In genomic region chr6:113860165-113860955, GRCh38 we compare ENCODE assay signal across 8 cellular contexts. TPM values are rescaled to one million over a fixed set of nuclear protein-coding genes. Genes with fewer than 3 reads are reported as not detected.
DNase-seq lines count a peak whose midpoint lies in the region; ATAC-seq lines count a peak whose summit lies in the region.

No MANE protein-coding gene starts in this region.

- no peaks in the 10 kb centered on the region for H3K27me3 Mint-ChIP-seq in naive B cell

- in situ Hi-C loops in HAP-1 (cut with MboI; ENCODE audit: low sequenced_read_pairs): loop anchor here (25.0 kb wide), 1 partner anchor 1073 kb away; no protein-coding TSS in a partner anchor

- H3K9me3 ChIP-seq in endocrine pancreas (ENCODE audit: control insufficient read depth, low read length): no peaks in the 10 kb centered on the region
- H3K9me3 ChIP-seq in HAP-1: no peaks in the 10 kb centered on the region

- H3K4me1 ChIP-seq in endocrine pancreas (ENCODE audit: control insufficient read depth, insufficient read depth, low read length) (peaks cover 15% of the 10 kb centered on the region), HAP-1 (peaks cover 14% of the 10 kb centered on the region)

- peak; percentile 53 for DNase-seq in COLO668 (lab: John Stamatoyannopoulos, UW; ENCODE audit: unreplicated experiment)
- peak; percentile 34 for DNase-seq in NCI-H2029 (lab: John Stamatoyannopoulos, UW)
- DNase-seq in naive B cell: peak; percentile 7
- DNase-seq in HAP-1 (ENCODE audit: low spot score in 2 of 2): no peak

- H3K27me3 ChIP-seq in endocrine pancreas (ENCODE audit: control insufficient read depth, insufficient read depth, low read length) (no peaks in the 10 kb centered on the region), HAP-1 (ENCODE audit: low read depth) (no peaks in the 10 kb centered on the region)

- no peak for ATAC-seq in naive B cell (ENCODE audit: low read depth in 2 of 2)
- ATAC-seq in GM21723 (IDR thresholded peaks at IDR 0.05; ENCODE audit: unreplicated experiment): no peak
- ATAC-seq in GM18867 (IDR thresholded peaks at IDR 0.05; ENCODE audit: unreplicated experiment): no peak
- ATAC-seq in GM18909 (IDR thresholded peaks at IDR 0.05; ENCODE audit: poor library complexity, unreplicated experiment): no peak

- H3K9ac ChIP-seq in endocrine pancreas (ENCODE audit: control insufficient read depth, insufficient read depth, low read length): no peak overlapping the region

- H3K36me3 Mint-ChIP-seq in naive B cell: peaks cover 5 to 15% of the 10 kb centered on the region in 2 donors

- H3K4me3 ChIP-seq in endocrine pancreas (ENCODE audit: control insufficient read depth, insufficient read depth, low read length) (peak overlapping the region; percentile 73), HAP-1 (no peak overlapping the region)

- H3K27ac Mint-ChIP-seq in naive B cell: peak overlapping the region in 5 of 6 donors; percentile 89 to 95 (median 89)

- no peaks in the 10 kb centered on the region for H3K36me3 ChIP-seq in endocrine pancreas (ENCODE audit: control insufficient read depth, insufficient read depth, low read length)
- H3K36me3 ChIP-seq in HAP-1 (replicated peaks): peaks cover 5% of the 10 kb centered on the region

- peak overlapping the region; percentile 30 to 90 (median 75) for H3K4me3 Mint-ChIP-seq in naive B cell

- H3K4me1 Mint-ChIP-seq in naive B cell: peaks cover 9 to 21% (median 10%) of the 10 kb centered on the region in 3 donors

- peaks cover 0 to 3% (median 0%) of the 10 kb centered on the region in 7 donors for H3K9me3 Mint-ChIP-seq in naive B cell

RNA-seq across cellular contexts. Expression of gene MARCKS, which starts 3.2 kb away (rescaled TPM):
- polyA plus RNA-seq in naive B cell (ENCODE audit: low read depth in 6 of 6): 10 to 100 TPM in 1 of 6 donors, 1 to 10 TPM in 5; 4.8 to 11.9 (median 7.5) TPM

Comparison
In these comparisons a context has a peak if more than half of its experiments do, and no peak if none do; other contexts are left out.
1. DNase-seq: peak in COLO668 (single experiment), NCI-H2029 (single experiment) and naive B cell (single experiment); none in HAP-1 (0 of 2).